In genomic region chr1:145214275-145214860, GRCh38 we compare ENCODE assay signal across 10 cellular contexts. TPM values are rescaled to one million over a fixed set of nuclear protein-coding genes. Genes with fewer than 3 reads are reported as not detected.
DNase-seq lines count a peak whose midpoint lies in the region; ATAC-seq and TF ChIP-seq lines count a peak whose summit lies in the region.
"Not testable (repeated sequence)": the region's sequence is repeated elsewhere in the genome, so short reads cannot be mapped to it uniquely, and the experiment has no call there.
"Had no signal": no experiment of that assay in that cellular context is flagged by ENCODE, and none has a peak within 500 bp of the region (broad histone marks: within the 10 kb centered on the region; RNA-seq: fewer than 3 reads in every experiment).

No MANE protein-coding gene starts in this region.

- not testable (repeated sequence) for H3K27me3 Mint-ChIP-seq in CD4-positive, CD25-positive, alpha-beta regulatory T cell; IgD-negative memory B cell; T-helper 1 cell treated with Interleukin-12 subunit alpha and Interleukin-12 subunit beta and Interleukin-4 antibody, amounts not matched to agents 30 μg/mL and 1 μg/mL, for 36 hours (ENCODE audit: low read depth); chondrocyte (ENCODE audit: low read depth); natural killer cell treated with Interleukin-12 subunit alpha and Interleukin-12 subunit beta and Interleukin-15 and Interleukin-18, amount 100 ng/mL, for 72 hours

- TF ChIP-seq CTCF in chondrocyte (IDR thresholded peaks at IDR 0.05); left ventricle myocardium inferior (IDR thresholded peaks at IDR 0.05; ENCODE audit: borderline replicate concordance): not testable (repeated sequence)

- H3K4me1 ChIP-seq in CD4-positive, CD25-positive, alpha-beta regulatory T cell (ENCODE audit: control insufficient read depth, insufficient read depth, low read length, poor library complexity, severe bottlenecking); left ventricle myocardium inferior: not testable (repeated sequence)

- ATAC-seq in CD4-positive, CD25-positive, alpha-beta regulatory T cell (ENCODE audit: low read depth in 2 of 2); natural killer cell treated with Interleukin-12 subunit alpha and Interleukin-12 subunit beta and Interleukin-15 and Interleukin-18, amount 100 ng/mL, for 72 hours: not testable (repeated sequence)

- peak overlapping the region; percentile 63 to 88 (median 74) for H3K4me3 Mint-ChIP-seq in CD4-positive, CD25-positive, alpha-beta regulatory T cell
- peak overlapping the region in 3 of 4 donors; percentile 43 to 84 (median 65) for H3K4me3 Mint-ChIP-seq in IgD-negative memory B cell
- H3K4me3 Mint-ChIP-seq in T-helper 1 cell treated with Interleukin-12 subunit alpha and Interleukin-12 subunit beta and Interleukin-4 antibody, amounts not matched to agents 30 μg/mL and 1 μg/mL, for 36 hours = not testable (repeated sequence)
- H3K4me3 Mint-ChIP-seq in chondrocyte (ENCODE audit: unreplicated experiment) = peak overlapping the region; percentile 16
- H3K4me3 Mint-ChIP-seq in natural killer cell treated with Interleukin-12 subunit alpha and Interleukin-12 subunit beta and Interleukin-15 and Interleukin-18, amount 100 ng/mL, for 72 hours = peak overlapping the region; percentile 36

- H3K27me3 ChIP-seq in CD4-positive, CD25-positive, alpha-beta regulatory T cell (ENCODE audit: control insufficient read depth, insufficient read depth, low read length); left ventricle myocardium inferior (ENCODE audit: low read depth): not testable (repeated sequence)

- DNase-seq in CD4-positive, CD25-positive, alpha-beta regulatory T cell = peak in 2 of 3 donors; percentile 32 to 78
- DNase-seq in activated effector memory CD4-positive, alpha-beta T cell treated with Interleukin-2 at 50 U/mL for 16 hours = peak; percentile 14
- not testable (repeated sequence) for DNase-seq in chondrocyte (ENCODE audit: low spot score); left ventricle myocardium inferior; natural killer cell treated with Interleukin-12 subunit alpha and Interleukin-12 subunit beta and Interleukin-15 and Interleukin-18, amount 100 ng/mL, for 72 hours (ENCODE audit: low spot score)
- peak; percentile 18 for DNase-seq in stimulated activated CD4-positive, alpha-beta T cell treated with anti-CD3 and anti-CD28 coated beads, Interleukin-4, amount 100 ng/mL, for 24 hours

- H3K27ac Mint-ChIP-seq in CD4-positive, CD25-positive, alpha-beta regulatory T cell; chondrocyte (ENCODE audit: unreplicated experiment); natural killer cell treated with Interleukin-12 subunit alpha and Interleukin-12 subunit beta and Interleukin-15 and Interleukin-18, amount 100 ng/mL, for 72 hours: not testable (repeated sequence)
- H3K27ac Mint-ChIP-seq in IgD-negative memory B cell = peak overlapping the region in 1 of 3 donors; percentile 82
- peak overlapping the region; percentile 55 for H3K27ac Mint-ChIP-seq in T-helper 1 cell treated with Interleukin-12 subunit alpha and Interleukin-12 subunit beta and Interleukin-4 antibody, amounts not matched to agents 30 μg/mL and 1 μg/mL, for 36 hours

- H3K27ac ChIP-seq in CD4-positive, CD25-positive, alpha-beta regulatory T cell (ENCODE audit: insufficient read depth, low read length, poor library complexity, severe bottlenecking) = peak overlapping the region; percentile 74
- H3K27ac ChIP-seq in left ventricle myocardium inferior (replicated peaks) = not testable (repeated sequence)

- not testable (repeated sequence) for H3K4me1 Mint-ChIP-seq in CD4-positive, CD25-positive, alpha-beta regulatory T cell; IgD-negative memory B cell; T-helper 1 cell treated with Interleukin-12 subunit alpha and Interleukin-12 subunit beta and Interleukin-4 antibody, amounts not matched to agents 30 μg/mL and 1 μg/mL, for 36 hours (ENCODE audit: low read depth); chondrocyte (ENCODE audit: low read depth); natural killer cell treated with Interleukin-12 subunit alpha and Interleukin-12 subunit beta and Interleukin-15 and Interleukin-18, amount 100 ng/mL, for 72 hours (ENCODE audit: low read depth in 2 of 2)

- H3K4me3 ChIP-seq in CD4-positive, CD25-positive, alpha-beta regulatory T cell (ENCODE audit: low read depth, low read length) = peak overlapping the region; percentile 41
- peak overlapping the region; percentile 65 for H3K4me3 ChIP-seq in left ventricle myocardium inferior

- not testable (repeated sequence) for H3K9me3 ChIP-seq in CD4-positive, CD25-positive, alpha-beta regulatory T cell (ENCODE audit: control insufficient read depth in 2 of 2, low read length in 2 of 2); left ventricle myocardium inferior (replicated peaks)

- H3K9me3 Mint-ChIP-seq in CD4-positive, CD25-positive, alpha-beta regulatory T cell; IgD-negative memory B cell; T-helper 1 cell treated with Interleukin-12 subunit alpha and Interleukin-12 subunit beta and Interleukin-4 antibody, amounts not matched to agents 30 μg/mL and 1 μg/mL, for 36 hours; chondrocyte (ENCODE audit: low read depth); natural killer cell treated with Interleukin-12 subunit alpha and Interleukin-12 subunit beta and Interleukin-15 and Interleukin-18, amount 100 ng/mL, for 72 hours: not testable (repeated sequence)

- intact Hi-C loops in left ventricle myocardium inferior (cut with micrococcal nuclease) = not testable (repeated sequence)

- not testable (repeated sequence) for H3K36me3 ChIP-seq in CD4-positive, CD25-positive, alpha-beta regulatory T cell (ENCODE audit: control insufficient read depth, insufficient read depth, low read length); left ventricle myocardium inferior

- not testable (repeated sequence) for H3K36me3 Mint-ChIP-seq in CD4-positive, CD25-positive, alpha-beta regulatory T cell; IgD-negative memory B cell; T-helper 1 cell treated with Interleukin-12 subunit alpha and Interleukin-12 subunit beta and Interleukin-4 antibody, amounts not matched to agents 30 μg/mL and 1 μg/mL, for 36 hours (ENCODE audit: low read depth); chondrocyte (ENCODE audit: low read depth); natural killer cell treated with Interleukin-12 subunit alpha and Interleukin-12 subunit beta and Interleukin-15 and Interleukin-18, amount 100 ng/mL, for 72 hours

RNA-seq across cellular contexts. Expression of gene PPIAL4D, which starts 27.6 kb away (rescaled TPM):
- total RNA-seq in CD4-positive, CD25-positive, alpha-beta regulatory T cell = not detected
- polyA plus RNA-seq in CD4-positive, CD25-positive, alpha-beta regulatory T cell = not detected
- not detected for polyA plus RNA-seq in IgD-negative memory B cell
- not detected in 3 replicates for total RNA-seq in chondrocyte
- not detected for total RNA-seq in left ventricle myocardium inferior
- total RNA-seq in natural killer cell treated with Interleukin-12 subunit alpha and Interleukin-12 subunit beta and Interleukin-15 and Interleukin-18, amount 100 ng/mL, for 72 hours = not detected
- total RNA-seq: adrenal gland, mucosa of gallbladder had no signal
- polyA plus RNA-seq: adrenal gland had no signal
